24 cellular contexts compared by ENCODE assay signal in the genomic region with DNA sequence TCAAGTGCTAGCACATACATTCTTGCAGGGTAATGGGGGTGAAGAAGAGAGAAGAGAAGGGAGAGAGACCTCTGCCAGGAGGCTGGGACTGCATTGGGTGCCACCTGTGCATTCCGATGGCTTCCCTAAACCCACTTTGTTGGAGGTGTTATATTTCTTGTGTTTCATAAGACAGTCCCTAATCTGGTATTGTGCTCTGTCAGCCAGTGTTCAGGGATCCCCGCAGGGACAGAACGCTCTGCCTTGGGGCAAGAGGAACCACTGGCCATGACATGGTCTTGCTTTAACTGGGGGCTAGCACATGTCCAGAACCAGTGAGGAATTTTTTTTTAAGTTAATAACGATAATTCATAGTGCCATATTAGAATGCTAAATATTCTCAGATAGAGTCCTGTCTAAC.
"Had no signal": no experiment of that assay in that cellular context is flagged by ENCODE, and none has a peak within 500 bp of the region (broad histone marks: within the 10 kb centered on the region; RNA-seq: fewer than 3 reads in every experiment).

No MANE protein-coding gene starts in this region.

- H3K4me3 Mint-ChIP-seq: dendritic cell treated with granulocyte-macrophage colony-stimulating factor and Interleukin-4, amounts not matched to agents 40 ng/mL and 50 ng/mL, for 4 days; effector memory CD8-positive, alpha-beta T cell; endodermal cell; mesothelial cell of epicardium had no signal

- H3K9me3 Mint-ChIP-seq: dendritic cell treated with granulocyte-macrophage colony-stimulating factor and Interleukin-4, amounts not matched to agents 40 ng/mL and 50 ng/mL, for 4 days; effector memory CD8-positive, alpha-beta T cell; endodermal cell; mesothelial cell of epicardium had no signal

- H3K27ac Mint-ChIP-seq: dendritic cell treated with granulocyte-macrophage colony-stimulating factor and Interleukin-4, amounts not matched to agents 40 ng/mL and 50 ng/mL, for 4 days; endodermal cell; mesothelial cell of epicardium had no signal

- DNase-seq: colonic mucosa; cortex of kidney; effector CD8-positive, alpha-beta T cell; effector memory CD8-positive, alpha-beta T cell; endodermal cell; erythroblast; esophagus squamous epithelium; foreskin fibroblast; foreskin melanocyte; gastrocnemius medialis; glutamatergic neuron; head of caudate nucleus; heart right ventricle; hippocampal formation; left cardiac atrium; left lung; left ventricle myocardium superior; lower lobe of right lung; mesenchymal stem cell; mucosa of descending colon had no signal

- ATAC-seq: effector memory CD8-positive, alpha-beta T cell; esophagus mucosa; gastrocnemius medialis; heart right ventricle; left cardiac atrium; left lung; left ventricle myocardium superior; lower lobe of right lung; mucosa of descending colon had no signal

- H3K4me3 ChIP-seq: colonic mucosa, esophagus squamous epithelium, gastrocnemius medialis, heart right ventricle, left lung, lower lobe of right lung, mucosa of descending colon had no signal

- H3K4me1 ChIP-seq: colonic mucosa, gastrocnemius medialis, heart right ventricle, lower lobe of right lung had no signal

- H3K27me3 Mint-ChIP-seq: dendritic cell treated with granulocyte-macrophage colony-stimulating factor and Interleukin-4, amounts not matched to agents 40 ng/mL and 50 ng/mL, for 4 days; effector memory CD8-positive, alpha-beta T cell had no signal

- H3K4me1 Mint-ChIP-seq: mesothelial cell of epicardium had no signal

- H3K27me3 ChIP-seq: colonic mucosa, esophagus squamous epithelium, gastrocnemius medialis, heart right ventricle, left lung had no signal

- H3K27ac ChIP-seq: colonic mucosa, epithelial cell of prostate, esophagus squamous epithelium, gastrocnemius medialis, heart right ventricle, left lung, lower lobe of right lung had no signal

- H3K9me3 ChIP-seq: colonic mucosa, esophagus squamous epithelium, gastrocnemius medialis, heart right ventricle, left lung, lower lobe of right lung, mucosa of descending colon had no signal
